7 cellular contexts compared by ENCODE assay signal in genomic region chr9:127905788-127906191, GRCh38. TPM values are rescaled to one million over a fixed set of nuclear protein-coding genes. Genes with fewer than 3 reads are reported as not detected.
DNase-seq lines count a peak whose midpoint lies in the region; TF ChIP-seq lines count a peak whose summit lies in the region.

No MANE protein-coding gene starts in this region.

- peaks cover 43 to 75% (median 48%) of the 10 kb centered on the region in 4 donors for H3K4me1 ChIP-seq in transverse colon

- peaks cover 7% of the 10 kb centered on the region for H3K36me3 Mint-ChIP-seq in activated naive CD4-positive, alpha-beta T cell treated with anti-CD3 and anti-CD28 coated beads for 36 hours (ENCODE audit: low read depth)
- H3K36me3 Mint-ChIP-seq in mesothelial cell of epicardium = peaks cover 3% of the 10 kb centered on the region

- H3K9me3 ChIP-seq in transverse colon = no peaks in the 10 kb centered on the region

- WGBS in transverse colon (ENCODE audit: low coverage in 1 of 2), 2 donors = 61 to 75% methylated on average over 5 to 12 of the region's 12 CpGs

- intact Hi-C loops in activated naive CD4-positive, alpha-beta T cell treated with anti-CD3 and anti-CD28 coated beads for 36 hours (cut with micrococcal nuclease) = loop anchor here (1.0 kb wide), 1 partner anchor 12 kb away; the partner anchor contains the start of gene ST6GALNAC4
- intact Hi-C loops in transverse colon (cut with DNase I; ENCODE audit: low total_unique reads) = no loop called here

- peaks cover 53% of the 10 kb centered on the region for H3K4me1 Mint-ChIP-seq in activated naive CD4-positive, alpha-beta T cell treated with anti-CD3 and anti-CD28 coated beads for 36 hours (ENCODE audit: low read depth)
- peaks cover 27% of the 10 kb centered on the region for H3K4me1 Mint-ChIP-seq in mesothelial cell of epicardium

- H3K27ac ChIP-seq in transverse colon = peak overlapping the region; percentile 76 to 89 (median 84)

- H3K27me3 ChIP-seq in transverse colon = no peaks in the 10 kb centered on the region

- H3K36me3 ChIP-seq in transverse colon = no peaks in the 10 kb centered on the region

- H3K4me3 Mint-ChIP-seq in activated naive CD4-positive, alpha-beta T cell treated with anti-CD3 and anti-CD28 coated beads for 36 hours = peak overlapping the region; percentile 88
- H3K4me3 Mint-ChIP-seq in mesothelial cell of epicardium = no peak overlapping the region

- peak overlapping the region in 1 of 4 donors; percentile 40 for H3K4me3 ChIP-seq in transverse colon

- TF ChIP-seq POLR2A in transverse colon (IDR thresholded peaks at IDR 0.05) = no peak

- DNase-seq in T follicular helper cell (ENCODE audit: low read depth) (peak; percentile 76), mesothelial cell of epicardium (ENCODE audit: low spot score in 2 of 2, unreplicated experiment in 2 of 2) (no peak), transverse colon (peak; percentile 63), GM19240 (ENCODE audit: insufficient read length, low spot score) (no peak), DMS53 (lab: John Stamatoyannopoulos, UW) (no peak), DMS153 (lab: John Stamatoyannopoulos, UW) (no peak)
- peak; percentile 80 for DNase-seq in activated naive CD4-positive, alpha-beta T cell treated with anti-CD3 and anti-CD28 coated beads for 36 hours

- CTCF ChIA-PET in activated naive CD4-positive, alpha-beta T cell treated with anti-CD3 and anti-CD28 coated beads for 36 hours (lab: Charles Lee) = interaction anchor here (0.5 to 1.7 kb wide), 8 partner anchors 8 to 171 kb away, joined by 3 to 6 read pairs (median 3); partner anchors contain the start of genes CDK9 and TOR2A

- no peaks in the 10 kb centered on the region for H3K9me3 Mint-ChIP-seq in activated naive CD4-positive, alpha-beta T cell treated with anti-CD3 and anti-CD28 coated beads for 36 hours
- H3K9me3 Mint-ChIP-seq in mesothelial cell of epicardium = no peaks in the 10 kb centered on the region

- H3K27me3 Mint-ChIP-seq in activated naive CD4-positive, alpha-beta T cell treated with anti-CD3 and anti-CD28 coated beads for 36 hours (ENCODE audit: low read depth) = no peaks in the 10 kb centered on the region
- H3K27me3 Mint-ChIP-seq in mesothelial cell of epicardium (ENCODE audit: low read depth) = no peaks in the 10 kb centered on the region

- no peak for TF ChIP-seq EP300 in transverse colon (IDR thresholded peaks at IDR 0.05; ENCODE audit: low read depth)

- in situ Hi-C loops in transverse colon (cut with MboI; ENCODE audit: low pct_ligation_motif_present in 1 of 4, low pct_unique_long_range_greater_than_20kb in 1 of 4, low sequenced_read_pairs in 3 of 4) = loop anchor here in 3 of 4 donors (25.0 kb wide), 2 partner anchors 118 to 318 kb away; partner anchors contain the start of genes CDK9 (in 1 of the 3) and SH2D3C (in 1 of the 3)

- TF ChIP-seq CTCF in mesothelial cell of epicardium (IDR thresholded peaks at IDR 0.05; ENCODE audit: unreplicated experiment) (no peak), transverse colon (IDR thresholded peaks at IDR 0.05) (no peak)

- peak overlapping the region; percentile 98 for H3K27ac Mint-ChIP-seq in activated naive CD4-positive, alpha-beta T cell treated with anti-CD3 and anti-CD28 coated beads for 36 hours
- H3K27ac Mint-ChIP-seq in mesothelial cell of epicardium = peak overlapping the region; percentile 50

RNA-seq across cellular contexts. Expression of gene ST6GALNAC6, which starts 6.4 kb away (rescaled TPM):
- 10 to 100 TPM; 28.7 to 29.1 TPM for total RNA-seq in activated naive CD4-positive, alpha-beta T cell treated with anti-CD3 and anti-CD28 coated beads for 36 hours
- total RNA-seq in mesothelial cell of epicardium (34.2 to 37.5 TPM (median 36.2 TPM) in 3 replicates), transverse colon (10 to 100 TPM; 41.0 to 80.4 (median 75.7) TPM)

RNA-seq across cellular contexts. Expression of gene ST6GALNAC4, which starts 11.1 kb away (rescaled TPM):
- total RNA-seq in activated naive CD4-positive, alpha-beta T cell treated with anti-CD3 and anti-CD28 coated beads for 36 hours = 10 to 100 TPM; 22.3 to 24.6 TPM
- 14.5 to 16.1 TPM (median 15.8 TPM) in 3 replicates for total RNA-seq in mesothelial cell of epicardium
- 10 to 100 TPM; 16.7 to 66.1 (median 47.3) TPM for total RNA-seq in transverse colon

RNA-seq across cellular contexts. Expression of gene PIP5KL1, which starts 24.8 kb away (rescaled TPM):
- total RNA-seq in activated naive CD4-positive, alpha-beta T cell treated with anti-CD3 and anti-CD28 coated beads for 36 hours = 1 to 10 TPM; 1.1 to 1.8 TPM
- total RNA-seq in mesothelial cell of epicardium (7.6 to 9.0 TPM (median 8.2 TPM) in 3 replicates), transverse colon (1 to 10 TPM in 1 of 4 donors, not detected in 3; 4.6 TPM)

RNA-seq across cellular contexts. Expression of gene AK1, which starts 28.3 kb away (rescaled TPM):
- 10 to 100 TPM; 11.8 to 11.9 TPM for total RNA-seq in activated naive CD4-positive, alpha-beta T cell treated with anti-CD3 and anti-CD28 coated beads for 36 hours
- 34.4 to 39.4 TPM (median 38.5 TPM) in 3 replicates for total RNA-seq in mesothelial cell of epicardium
- total RNA-seq in transverse colon = 100 to 1,000 TPM in 1 of 4 donors, 10 to 100 TPM in 3; 24.7 to 110 (median 62.4) TPM

RNA-seq across cellular contexts. Expression of gene DPM2, which starts 31.9 kb away (rescaled TPM):
- 10 to 100 TPM; 41.6 to 43.4 TPM for total RNA-seq in activated naive CD4-positive, alpha-beta T cell treated with anti-CD3 and anti-CD28 coated beads for 36 hours
- total RNA-seq in mesothelial cell of epicardium (36.8 to 37.5 TPM (median 36.9 TPM) in 3 replicates), transverse colon (100 to 1,000 TPM in 1 of 4 donors, 10 to 100 TPM in 3; 20.6 to 249 (median 26.3) TPM)

Comparison
In these comparisons a context has a peak if more than half of its experiments do, and no peak if none do; other contexts are left out.
1. DNase-seq: peak in T follicular helper cell (single experiment), activated naive CD4-positive, alpha-beta T cell treated with anti-CD3 and anti-CD28 coated beads for 36 hours (single experiment) and transverse colon (single experiment); none in mesothelial cell of epicardium (0 of 2), GM19240 (single experiment), DMS53 (single experiment) and DMS153 (single experiment).